In genomic region chr5:120062515-120062917, GRCh38 we compare ENCODE assay signal across 17 cellular contexts.
DNase-seq lines count a peak whose midpoint lies in the region; ATAC-seq and TF ChIP-seq lines count a peak whose summit lies in the region.
"Had no signal": no experiment of that assay in that cellular context is flagged by ENCODE, and none has a peak within 500 bp of the region (broad histone marks: within the 10 kb centered on the region; RNA-seq: fewer than 3 reads in every experiment).

No MANE protein-coding gene starts in this region.

- TF ChIP-seq CTCF in fibroblast of lung (conservative IDR thresholded peaks at IDR 0.05 in 1 of 2, IDR thresholded peaks at IDR 0.05 in 1 of 2; ENCODE audit: low read depth in 1 of 2, low read length in 2 of 2) (no peak), prostate gland (IDR thresholded peaks at IDR 0.05) (no peak), right lobe of liver (IDR thresholded peaks at IDR 0.05) (no peak)

- peak; percentile 30 for DNase-seq in EL
- peak; percentile 11 for DNase-seq in RPMI7951 (ENCODE audit: low read depth)
- DNase-seq in fibroblast of lung (ENCODE audit: low read depth in 2 of 2), result peak; percentile 52 to 84
- peak; percentile 45 for DNase-seq in prostate gland (ENCODE audit: low spot score)
- DNase-seq in medulla oblongata (ENCODE audit: extremely low spot score), result no peak
- no peak for DNase-seq in T-helper 2 cell
- DNase-seq in right lobe of liver, result no peak
- DNase-seq: activated B cell treated with CpG ODN at 0.5 μM for 24 hours; activated naive CD4-positive, alpha-beta T cell; gastrocnemius medialis; HCEC 1CT; lower lobe of right lung; NCI-H2107; NCI-H82 had no signal

- H3K4me1 ChIP-seq in fibroblast of lung (ENCODE audit: control insufficient read depth, extremely low read depth, insufficient read depth, low read length) (no peaks in the 10 kb centered on the region), prostate gland (replicated peaks) (no peaks in the 10 kb centered on the region), right lobe of liver (no peaks in the 10 kb centered on the region)
- H3K4me1 ChIP-seq: ascending aorta, gastrocnemius medialis, lower lobe of right lung had no signal

- H3K79me2 ChIP-seq in fibroblast of lung (ENCODE audit: control insufficient read depth, insufficient read depth, low read length), result no peaks in the 10 kb centered on the region

- intact Hi-C loops in prostate gland (cut with DNase I), result no loop called here
- intact Hi-C loops in right lobe of liver (cut with DNase I), result no loop called here

- H3K9me3 ChIP-seq in fibroblast of lung (ENCODE audit: control insufficient read depth, insufficient read depth, low read depth, low read length) (no peaks in the 10 kb centered on the region), prostate gland (no peaks in the 10 kb centered on the region), right lobe of liver (no peaks in the 10 kb centered on the region)
- H3K9me3 ChIP-seq: ascending aorta, gastrocnemius medialis, lower lobe of right lung had no signal

- 47% methylated on average over 4 of the region's 4 CpGs for WGBS in prostate gland
- WGBS in right lobe of liver (ENCODE audit: insufficient coverage, low coverage, low lambda C conversion rate, missing lambda C conversion rate), result 73% methylated on average over 4 of the region's 4 CpGs

- no peak overlapping the region for H2AFZ ChIP-seq in fibroblast of lung (ENCODE audit: low read length)

- ATAC-seq in right lobe of liver, result no peak
- ATAC-seq: gastrocnemius medialis; lower lobe of right lung; natural killer cell treated with Interleukin-12 subunit alpha and Interleukin-12 subunit beta and Interleukin-15 and Interleukin-18, amount 100 ng/mL, for 72 hours had no signal

- H4K20me1 ChIP-seq in fibroblast of lung (ENCODE audit: control insufficient read depth, extremely low read depth, insufficient read depth, low read length), result no peaks in the 10 kb centered on the region

- no peak overlapping the region for H3K4me2 ChIP-seq in fibroblast of lung (ENCODE audit: extremely low read depth, insufficient read depth, low read length)

- no peaks in the 10 kb centered on the region for H3K36me3 ChIP-seq in fibroblast of lung (ENCODE audit: control insufficient read depth, insufficient read depth, low read length)
- H3K36me3 ChIP-seq in prostate gland, result no peaks in the 10 kb centered on the region
- no peaks in the 10 kb centered on the region for H3K36me3 ChIP-seq in right lobe of liver
- H3K36me3 ChIP-seq: ascending aorta, gastrocnemius medialis, lower lobe of right lung had no signal

- no peak overlapping the region for H3K4me3 ChIP-seq in fibroblast of lung (replicated peaks in 1 of 4; ENCODE audit: control extremely low read depth in 1 of 4, insufficient read depth in 1 of 4, low read depth in 3 of 4, low read length in 4 of 4)
- no peak overlapping the region for H3K4me3 ChIP-seq in prostate gland
- H3K4me3 ChIP-seq in right lobe of liver, result no peak overlapping the region
- H3K4me3 ChIP-seq: ascending aorta, gastrocnemius medialis, lower lobe of right lung had no signal

- H3K27me3 ChIP-seq in fibroblast of lung (ENCODE audit: control insufficient read depth, insufficient read depth, low read length), result no peaks in the 10 kb centered on the region
- no peaks in the 10 kb centered on the region for H3K27me3 ChIP-seq in prostate gland (replicated peaks; ENCODE audit: insufficient read depth)
- no peaks in the 10 kb centered on the region for H3K27me3 ChIP-seq in right lobe of liver
- H3K27me3 ChIP-seq: ascending aorta, gastrocnemius medialis had no signal

- TF ChIP-seq POLR2A in prostate gland (IDR thresholded peaks at IDR 0.05) (no peak), right lobe of liver (IDR thresholded peaks at IDR 0.05) (no peak)

- H3K27ac ChIP-seq in fibroblast of lung (ENCODE audit: insufficient read depth, low read length) (no peak overlapping the region), prostate gland (no peak overlapping the region), right lobe of liver (no peak overlapping the region)
- H3K27ac ChIP-seq: ascending aorta, gastrocnemius medialis, lower lobe of right lung, RWPE1 had no signal

- no peak overlapping the region for H3K9ac ChIP-seq in fibroblast of lung (ENCODE audit: insufficient read depth, low read length)

Comparison
In these comparisons a context has a peak if more than half of its experiments do, and no peak if none do; other contexts are left out.
1. DNase-seq: peak in EL (single experiment), RPMI7951 (single experiment), fibroblast of lung (2 of 2) and prostate gland (single experiment); none in medulla oblongata (single experiment), T-helper 2 cell (0 of 5) and right lobe of liver (0 of 3).